ENCODE assay signal across 17 cellular contexts in genomic region chr22:17795143-17795542, GRCh38.
"Had no signal": no experiment of that assay in that cellular context is flagged by ENCODE, and none has a peak within 500 bp of the region (broad histone marks: within the 10 kb centered on the region; RNA-seq: fewer than 3 reads in every experiment).

No MANE protein-coding gene starts in this region.

- H2AFZ ChIP-seq: parathyroid adenoma had no signal

- H3K27ac ChIP-seq: ascending aorta, gastrocnemius medialis, left lung, neutrophil, parathyroid adenoma, upper lobe of right lung had no signal

- H3K27ac Mint-ChIP-seq: activated T-helper 17 cell treated with anti-CD3 and anti-CD28 coated beads, Interleukin-2, amount 50 U/mL, for 72 hours had no signal

- H3K79me2 ChIP-seq: parathyroid adenoma had no signal

- H3K36me3 Mint-ChIP-seq: naive thymus-derived CD4-positive, alpha-beta T cell had no signal

- H3K4me1 Mint-ChIP-seq: activated T-helper 17 cell treated with anti-CD3 and anti-CD28 coated beads, Interleukin-2, amount 50 U/mL, for 72 hours had no signal

- H3K4me1 ChIP-seq: ascending aorta, gastrocnemius medialis, left lung, parathyroid adenoma, upper lobe of right lung had no signal

- DNase-seq: activated CD4-positive, alpha-beta T cell treated with anti-CD3 and anti-CD28 coated beads for 1 hour; activated CD4-positive, alpha-beta T cell treated with anti-CD3 and anti-CD28 coated beads, Interleukin-2, amount 50 U/mL, for 4 hours; activated naive CD4-positive, alpha-beta T cell treated with Interleukin-2 at 50 U/mL for 16 hours; endodermal cell; gastrocnemius medialis; left lung; mammary epithelial cell; naive thymus-derived CD4-positive, alpha-beta T cell; retina; stimulated activated naive CD4-positive, alpha-beta T cell; upper lobe of right lung had no signal

- FAIRE-seq: bronchial epithelial cell, islet of Langerhans had no signal

- H3K9ac ChIP-seq: parathyroid adenoma had no signal

- H3K9me3 Mint-ChIP-seq: activated T-helper 17 cell treated with anti-CD3 and anti-CD28 coated beads, Interleukin-2, amount 50 U/mL, for 72 hours; endodermal cell had no signal

- H3K27me3 ChIP-seq: ascending aorta, gastrocnemius medialis, left lung, neutrophil, upper lobe of right lung had no signal

- H3K36me3 ChIP-seq: neutrophil had no signal

- H3K4me3 Mint-ChIP-seq: activated T-helper 17 cell treated with anti-CD3 and anti-CD28 coated beads, Interleukin-2, amount 50 U/mL, for 72 hours; endodermal cell; naive thymus-derived CD4-positive, alpha-beta T cell had no signal

- H3K27me3 Mint-ChIP-seq: activated T-helper 17 cell treated with anti-CD3 and anti-CD28 coated beads, Interleukin-2, amount 50 U/mL, for 72 hours; naive thymus-derived CD4-positive, alpha-beta T cell had no signal

- ATAC-seq: activated T-helper 17 cell treated with anti-CD3 and anti-CD28 coated beads, Interleukin-2, amount 50 U/mL, for 72 hours; gastrocnemius medialis; left lung; naive thymus-derived CD4-positive, alpha-beta T cell; upper lobe of right lung had no signal

- H3K4me3 ChIP-seq: ascending aorta, gastrocnemius medialis, left lung, upper lobe of right lung had no signal

- H3K9me3 ChIP-seq: ascending aorta, gastrocnemius medialis, left lung, neutrophil, upper lobe of right lung had no signal
